9 cellular contexts compared by ENCODE assay signal in genomic region chr5:177425196-177425800, GRCh38. TPM values are rescaled to one million over a fixed set of nuclear protein-coding genes. Genes with fewer than 3 reads are reported as not detected.
DNase-seq lines count a peak whose midpoint lies in the region; ATAC-seq and TF ChIP-seq lines count a peak whose summit lies in the region.
"Had no signal": no experiment of that assay in that cellular context is flagged by ENCODE, and none has a peak within 500 bp of the region (broad histone marks: within the 10 kb centered on the region; RNA-seq: fewer than 3 reads in every experiment).

No MANE protein-coding gene starts in this region.

- H3K4me3 Mint-ChIP-seq in activated T-helper 17 cell treated with anti-CD3 and anti-CD28 coated beads, Interleukin-2, amount 50 U/mL, for 72 hours: peak overlapping the region; percentile 97
- peak overlapping the region; percentile 78 to 81 for H3K4me3 Mint-ChIP-seq in stimulated activated naive B cell treated with anti-CD40 and anti-IgM and Interleukin-4, amounts not matched to agents 10 μg/mL and 1 μg/mL and 100 μg/mL, for 72 hours

- peak overlapping the region; percentile 67 for H3K4me3 ChIP-seq in iPS-18a (ENCODE audit: low read length)

- H3K36me3 ChIP-seq in iPS-18a (ENCODE audit: control insufficient read depth, low read depth, low read length): no peaks in the 10 kb centered on the region

- DNase-seq in NCI-H748 (lab: John Stamatoyannopoulos, UW; ENCODE audit: unreplicated experiment): peak; percentile 66
- no peak for DNase-seq in NCI-H748 treated with DMSO at 0.1 percent for 48 hours (lab: John Stamatoyannopoulos, UW)
- no peak for DNase-seq in stimulated activated naive B cell treated with anti-CD40 and anti-IgM and Interleukin-4, amounts not matched to agents 10 μg/mL and 1 μg/mL and 100 μg/mL, for 72 hours
- DNase-seq in NCI-H1436 treated with DMSO at 0.1 percent for 48 hours (lab: John Stamatoyannopoulos, UW): no peak
- no peak for DNase-seq in GM20000 (ENCODE audit: low spot score)
- no peak for DNase-seq in NOMO-1 treated with DMSO at 0.1 percent for 48 hours (lab: John Stamatoyannopoulos, UW; ENCODE audit: unreplicated experiment)

- H3K4me1 Mint-ChIP-seq in activated T-helper 17 cell treated with anti-CD3 and anti-CD28 coated beads, Interleukin-2, amount 50 U/mL, for 72 hours: peaks cover 19% of the 10 kb centered on the region
- H3K4me1 Mint-ChIP-seq in stimulated activated naive B cell treated with anti-CD40 and anti-IgM and Interleukin-4, amounts not matched to agents 10 μg/mL and 1 μg/mL and 100 μg/mL, for 72 hours: peaks cover 33 to 43% of the 10 kb centered on the region in 2 donors

- H3K9me3 Mint-ChIP-seq in activated T-helper 17 cell treated with anti-CD3 and anti-CD28 coated beads, Interleukin-2, amount 50 U/mL, for 72 hours: no peaks in the 10 kb centered on the region
- no peaks in the 10 kb centered on the region for H3K9me3 Mint-ChIP-seq in stimulated activated naive B cell treated with anti-CD40 and anti-IgM and Interleukin-4, amounts not matched to agents 10 μg/mL and 1 μg/mL and 100 μg/mL, for 72 hours

- no peak for TF ChIP-seq CTCF in GM20000 (IDR thresholded peaks at IDR 0.05; ENCODE audit: extremely low read depth, missing control alignments)

- H3K27me3 Mint-ChIP-seq in activated T-helper 17 cell treated with anti-CD3 and anti-CD28 coated beads, Interleukin-2, amount 50 U/mL, for 72 hours: no peaks in the 10 kb centered on the region
- no peaks in the 10 kb centered on the region for H3K27me3 Mint-ChIP-seq in stimulated activated naive B cell treated with anti-CD40 and anti-IgM and Interleukin-4, amounts not matched to agents 10 μg/mL and 1 μg/mL and 100 μg/mL, for 72 hours

- H3K9me3 ChIP-seq in iPS-18a (ENCODE audit: control insufficient read depth, low read depth, low read length): no peaks in the 10 kb centered on the region

- peak overlapping the region; percentile 71 for H3K9ac ChIP-seq in iPS-18a (ENCODE audit: low read length)

- H3K27ac ChIP-seq in iPS-18a (ENCODE audit: low read length): peak overlapping the region; percentile 75

- H3K27me3 ChIP-seq in iPS-18a (ENCODE audit: control insufficient read depth, insufficient read depth, low read length): no peaks in the 10 kb centered on the region

- peaks cover 41% of the 10 kb centered on the region for H3K36me3 Mint-ChIP-seq in activated T-helper 17 cell treated with anti-CD3 and anti-CD28 coated beads, Interleukin-2, amount 50 U/mL, for 72 hours (ENCODE audit: low read depth)
- peaks cover 12 to 19% of the 10 kb centered on the region in 2 donors for H3K36me3 Mint-ChIP-seq in stimulated activated naive B cell treated with anti-CD40 and anti-IgM and Interleukin-4, amounts not matched to agents 10 μg/mL and 1 μg/mL and 100 μg/mL, for 72 hours

- peaks cover 12% of the 10 kb centered on the region for H3K4me1 ChIP-seq in iPS-18a (ENCODE audit: control insufficient read depth, low read depth, low read length)

- ATAC-seq in activated T-helper 17 cell treated with anti-CD3 and anti-CD28 coated beads, Interleukin-2, amount 50 U/mL, for 72 hours (replicated peaks): no peak
- no peak for ATAC-seq in stimulated activated naive B cell treated with anti-CD40 and anti-IgM and Interleukin-4, amounts not matched to agents 10 μg/mL and 1 μg/mL and 100 μg/mL, for 72 hours (replicated peaks)

- H3K27ac Mint-ChIP-seq in activated T-helper 17 cell treated with anti-CD3 and anti-CD28 coated beads, Interleukin-2, amount 50 U/mL, for 72 hours: peak overlapping the region; percentile 98
- H3K27ac Mint-ChIP-seq in stimulated activated naive B cell treated with anti-CD40 and anti-IgM and Interleukin-4, amounts not matched to agents 10 μg/mL and 1 μg/mL and 100 μg/mL, for 72 hours: peak overlapping the region; percentile 92

RNA-seq across cellular contexts. Expression of gene GRK6, which starts 1.2 kb away (rescaled TPM):
- 100 to 1,000 TPM; 108 to 130 TPM for total RNA-seq in activated T-helper 17 cell treated with anti-CD3 and anti-CD28 coated beads, Interleukin-2, amount 50 U/mL, for 72 hours

RNA-seq across cellular contexts. Expression of gene F12, which starts 15.9 kb away (rescaled TPM):
- total RNA-seq in activated T-helper 17 cell treated with anti-CD3 and anti-CD28 coated beads, Interleukin-2, amount 50 U/mL, for 72 hours: 1 to 10 TPM; 3.7 to 4.6 TPM

RNA-seq across cellular contexts. Expression of gene PRR7, which starts 21.3 kb away (rescaled TPM):
- 10 to 100 TPM in 1 of 2 donors, 1 to 10 TPM in 1; 8.2 to 13.6 TPM for total RNA-seq in activated T-helper 17 cell treated with anti-CD3 and anti-CD28 coated beads, Interleukin-2, amount 50 U/mL, for 72 hours

RNA-seq across cellular contexts. Expression of gene PFN3, which starts 24.8 kb away (rescaled TPM):
- not detected for total RNA-seq in activated T-helper 17 cell treated with anti-CD3 and anti-CD28 coated beads, Interleukin-2, amount 50 U/mL, for 72 hours
- total RNA-seq: LHCN-M2 had no signal

RNA-seq across cellular contexts. Expression of gene SLC34A1, which starts 41.1 kb away (rescaled TPM):
- 1 to 10 TPM in 1 of 2 donors, under 1 TPM in 1; 0.56 to 1.1 TPM for total RNA-seq in activated T-helper 17 cell treated with anti-CD3 and anti-CD28 coated beads, Interleukin-2, amount 50 U/mL, for 72 hours
- total RNA-seq: LHCN-M2 had no signal
